ENCODE assay signal across 16 cellular contexts in genomic region chr17:2331303-2331702, GRCh38. TPM values are rescaled to one million over a fixed set of nuclear protein-coding genes. Genes with fewer than 3 reads are reported as not detected.
DNase-seq lines count a peak whose midpoint lies in the region; ATAC-seq, FAIRE-seq and TF ChIP-seq lines count a peak whose summit lies in the region.
"Had no signal": no experiment of that assay in that cellular context is flagged by ENCODE, and none has a peak within 500 bp of the region (broad histone marks: within the 10 kb centered on the region; RNA-seq: fewer than 3 reads in every experiment).

No MANE protein-coding gene starts in this region.

- TF ChIP-seq EP300 in HepG2 (IDR thresholded peaks at IDR 0.05; ENCODE audit: low read depth in 2 of 2, low read length in 2 of 2) = no peak
- no peak for TF ChIP-seq EP300 in HepG2 (CRISPR knock-in tag; IDR thresholded peaks at IDR 0.05; ENCODE audit: borderline replicate concordance)
- TF ChIP-seq EP300 in esophagus muscularis mucosa (IDR thresholded peaks at IDR 0.05) = no peak

- 100% methylated on average over 3 of the region's 3 CpGs for WGBS in HepG2 (ENCODE audit: low lambda C conversion rate)
- 65% methylated on average over 3 of the region's 3 CpGs for WGBS in right lobe of liver (ENCODE audit: insufficient coverage, low coverage, low lambda C conversion rate, missing lambda C conversion rate)
- 70% methylated on average over 3 of the region's 3 CpGs for WGBS in esophagus muscularis mucosa

- FAIRE-seq in HepG2 (lab: Jason Lieb, UNC) = no peak
- FAIRE-seq: D721Med, GM18507 had no signal

- CTCF ChIA-PET in HepG2 (lab: Yijun Ruan, JAX; ENCODE audit: low intra/inter-chr PET ratio, low total read pairs) = no interaction called here

- H2AFZ ChIP-seq in HepG2 (ENCODE audit: low read length) (no peak overlapping the region), Karpas-422 (ENCODE audit: low read length) (no peak overlapping the region)

- H3K4me3 ChIP-seq in HepG2 (replicated peaks in 1 of 3; ENCODE audit: insufficient read depth in 1 of 3, low read depth in 2 of 3, low read length in 3 of 3) (no peak overlapping the region), right lobe of liver (no peak overlapping the region), Karpas-422 (ENCODE audit: low read length) (no peak overlapping the region), brain microvascular endothelial cell (ENCODE audit: low read depth, low read length) (no peak overlapping the region), esophagus muscularis mucosa (no peak overlapping the region)

- intact Hi-C loops in HepG2 (cut with micrococcal nuclease; ENCODE audit: unreplicated experiment) = no loop called here
- intact Hi-C loops in right lobe of liver (cut with DNase I) = no loop called here
- intact Hi-C loops in esophagus muscularis mucosa (cut with DNase I) = no loop called here

- H3K79me2 ChIP-seq in HepG2 (ENCODE audit: insufficient read depth, low read length) (peaks cover 45% of the 10 kb centered on the region), Karpas-422 (ENCODE audit: low read length) (peaks cover 66% of the 10 kb centered on the region)

- no peak overlapping the region for H3K9ac ChIP-seq in HepG2 (ENCODE audit: insufficient read depth, low read depth, low read length)
- no peak overlapping the region for H3K9ac ChIP-seq in Karpas-422 (ENCODE audit: low read length)

- no peak overlapping the region for H3K27ac ChIP-seq in HepG2 (ENCODE audit: extremely low read length, insufficient read depth, low read length)
- no peak overlapping the region for H3K27ac ChIP-seq in right lobe of liver
- H3K27ac ChIP-seq in Karpas-422 (ENCODE audit: low read length) = no peak overlapping the region
- no peak overlapping the region for H3K27ac ChIP-seq in brain microvascular endothelial cell
- H3K27ac ChIP-seq in esophagus muscularis mucosa (replicated peaks in 1 of 4) = no peak overlapping the region

- in situ Hi-C loops in HepG2 (cut with HindIII; ENCODE audit: extremely low pct_ligation_motif_present, low pct_unique_long_range_greater_than_20kb) (no loop called here), brain microvascular endothelial cell (cut with HindIII; ENCODE audit: low pct_ligation_motif_present, low sequenced_read_pairs) (no loop called here)

- DNase-seq in HepG2 (ENCODE audit: low spot score) (no peak), right lobe of liver (no peak), Karpas-422 (peak; percentile 52), brain microvascular endothelial cell (no peak), iris pigment epithelial cell (ENCODE audit: low read depth) (peak; percentile 8), esophagus muscularis mucosa (ENCODE audit: extremely low spot score) (no peak), NCI-H2107 (lab: John Stamatoyannopoulos, UW) (no peak)
- no peak for DNase-seq in stimulated activated CD4-positive, alpha-beta T cell treated with anti-CD3 and anti-CD28 coated beads, Interleukin-4, amount 100 ng/mL, for 24 hours
- DNase-seq: CD8-positive, alpha-beta T cell; COR-L47; DMS153; GF-D8; GOT3; HCEC 1CT had no signal

- H3K36me3 ChIP-seq in HepG2 (replicated peaks in 1 of 2; ENCODE audit: control insufficient read depth in 1 of 2, insufficient read depth in 2 of 2, low read length in 2 of 2) (peaks cover 40 to 77% of the 10 kb centered on the region in 2 experiments), right lobe of liver (peaks cover 8 to 85% (median 35%) of the 10 kb centered on the region in 4 donors), Karpas-422 (ENCODE audit: insufficient read depth, low read length) (peaks cover 76% of the 10 kb centered on the region), brain microvascular endothelial cell (replicated peaks) (peaks cover 67% of the 10 kb centered on the region), esophagus muscularis mucosa (peaks cover 69 to 91% (median 89%) of the 10 kb centered on the region in 4 donors)

- POLR2A ChIA-PET in HepG2 (lab: Yijun Ruan, JAX) = interaction anchor here (0.5 kb wide), 1 partner anchor 561 kb away, joined by 3 read pairs; no protein-coding TSS in a partner anchor

- no peaks in the 10 kb centered on the region for H3K9me2 ChIP-seq in Karpas-422 (replicated peaks; ENCODE audit: insufficient read depth, low read length)

- no peak overlapping the region for H3K4me2 ChIP-seq in HepG2 (ENCODE audit: low read depth, low read length)
- H3K4me2 ChIP-seq in Karpas-422 (ENCODE audit: low read depth, low read length, poor library complexity, severe bottlenecking) = no peak overlapping the region

- no peaks in the 10 kb centered on the region; a peak in 1 of 5 replicates for H3K27me3 ChIP-seq in HepG2 (ENCODE audit: control insufficient read depth in 1 of 2, insufficient read depth in 2 of 2, low read length in 2 of 2)
- no peaks in the 10 kb centered on the region for H3K27me3 ChIP-seq in right lobe of liver
- H3K27me3 ChIP-seq in Karpas-422 (ENCODE audit: low read length) = no peaks in the 10 kb centered on the region
- no peaks in the 10 kb centered on the region for H3K27me3 ChIP-seq in brain microvascular endothelial cell (replicated peaks)
- H3K27me3 ChIP-seq in esophagus muscularis mucosa = no peaks in the 10 kb centered on the region

- H4K20me1 ChIP-seq in HepG2 (ENCODE audit: insufficient read depth, low read length) (no peaks in the 10 kb centered on the region; the same call in 1 of the 2 replicates), Karpas-422 (ENCODE audit: insufficient read depth, low read depth, low read length) (peaks cover 10% of the 10 kb centered on the region; the same call in 1 of the 2 replicates)

- TF ChIP-seq POLR2A in HepG2 (IDR thresholded peaks at IDR 0.05; ENCODE audit: insufficient read depth in 1 of 2, low read depth in 2 of 2, low read length in 2 of 2) (no peak), right lobe of liver (IDR thresholded peaks at IDR 0.05) (no peak), esophagus muscularis mucosa (IDR thresholded peaks at IDR 0.05; ENCODE audit: low read depth) (no peak)

- H3K9me3 ChIP-seq in HepG2 (ENCODE audit: low read length) (no peaks in the 10 kb centered on the region), right lobe of liver (no peaks in the 10 kb centered on the region), Karpas-422 (ENCODE audit: low read length) (no peaks in the 10 kb centered on the region), esophagus muscularis mucosa (no peaks in the 10 kb centered on the region)

- TF ChIP-seq RAD21 in HepG2 (CRISPR knock-in tag; IDR thresholded peaks at IDR 0.05) = no peak

- BruUV-seq in HepG2 (replicated peaks; lab: Mats Ljungman, UMichigan) = no TSS peak

- no peak for TF ChIP-seq CTCF in HepG2 (CRISPR knock-in tag; IDR thresholded peaks at IDR 0.05)
- no peak for TF ChIP-seq CTCF in right lobe of liver (IDR thresholded peaks at IDR 0.05)
- peak; percentile 7 for TF ChIP-seq CTCF in brain microvascular endothelial cell (IDR thresholded peaks at IDR 0.05; ENCODE audit: low read depth, low read length, missing control alignments)
- TF ChIP-seq CTCF in esophagus muscularis mucosa (IDR thresholded peaks at IDR 0.05) = no peak

- H3K4me1 ChIP-seq in HepG2 (ENCODE audit: insufficient read depth, low read length) = peaks cover 27% of the 10 kb centered on the region
- H3K4me1 ChIP-seq in right lobe of liver = peaks cover 0 to 10% (median 5%) of the 10 kb centered on the region in 4 donors
- peaks cover 16% of the 10 kb centered on the region for H3K4me1 ChIP-seq in Karpas-422 (ENCODE audit: low read length)
- peaks cover 13 to 20% (median 16%) of the 10 kb centered on the region in 4 donors for H3K4me1 ChIP-seq in esophagus muscularis mucosa

- ATAC-seq in HepG2 (no peak), right lobe of liver (no peak)
- ATAC-seq: CD8-positive, alpha-beta T cell had no signal

RNA-seq across cellular contexts. Expression of gene TSR1, which starts 5.0 kb away (rescaled TPM):
- 65.8 and 75.8 TPM in 2 replicates for total RNA-seq in HepG2 (2016; rRNA removed; fragmentation: Illumina TruSeq; extraction: Trizol)
- total RNA-seq in HepG2 (2016; cell fraction: cytosol; rRNA removed; fragmentation: Illumina TruSeq; extraction: Trizol; ENCODE audit: low read depth) = 6.6 and 6.8 TPM in 2 replicates
- 68.7 and 76.2 TPM in 2 replicates for total RNA-seq in HepG2 (2016; cell fraction: insoluble cytoplasmic fraction; rRNA removed; fragmentation: Illumina TruSeq; extraction: Trizol)
- 16.3 and 19.0 TPM in 2 replicates for total RNA-seq in HepG2 (2016; cell fraction: membrane; rRNA removed; fragmentation: Illumina TruSeq; extraction: Trizol)
- total RNA-seq in HepG2 (2016; cell fraction: nucleus; rRNA removed; fragmentation: Illumina TruSeq; extraction: Trizol) = 55.3 and 57.6 TPM in 2 replicates
- 7.1 and 7.2 TPM in 2 replicates for polyA plus RNA-seq in HepG2 (2011; rRNA removed)
- polyA plus RNA-seq in HepG2 (2011; cell fraction: cytosol; rRNA removed) = 4.8 and 5.9 TPM in 2 replicates
- polyA plus RNA-seq in HepG2 (2011; cell fraction: nucleus; rRNA removed) = 17.4 and 22.0 TPM in 2 replicates
- polyA plus RNA-seq in HepG2 (2012) = 22.0 and 25.7 TPM in 2 replicates
- 3.5 and 3.7 TPM in 2 replicates for polyA plus RNA-seq in HepG2 (2016; cell fraction: cytosol; fragmentation: Illumina TruSeq; extraction: Trizol; ENCODE audit: low read depth)
- 56.2 and 57.1 TPM in 2 replicates for polyA plus RNA-seq in HepG2 (2016; cell fraction: insoluble cytoplasmic fraction; fragmentation: Illumina TruSeq; extraction: Trizol; ENCODE audit: low read depth)
- polyA plus RNA-seq in HepG2 (2016; cell fraction: membrane; fragmentation: Illumina TruSeq; extraction: Trizol; ENCODE audit: low read depth) = 8.9 and 9.7 TPM in 2 replicates
- 56.6 and 58.6 TPM in 2 replicates for polyA plus RNA-seq in HepG2 (2016; cell fraction: nucleus; fragmentation: Illumina TruSeq; extraction: Trizol; ENCODE audit: insufficient read depth, low read depth)
- polyA minus RNA-seq in HepG2 (2011; rRNA and poly(A)+ RNA removed; ENCODE audit: low replicate concordance) = 18.4 and 38.7 TPM in 2 replicates
- 21.0 and 22.0 TPM in 2 replicates for polyA minus RNA-seq in HepG2 (2011; cell fraction: cytosol; rRNA and poly(A)+ RNA removed)
- polyA minus RNA-seq in HepG2 (2011; cell fraction: nucleus; rRNA and poly(A)+ RNA removed) = 43.1 and 48.6 TPM in 2 replicates
- total RNA-seq in right lobe of liver = 10 to 100 TPM in 5 of 6 experiments, 1 to 10 TPM in 1; 9.7 to 26.2 (median 13.1) TPM
- 42.1 and 65.2 TPM in 2 replicates for total RNA-seq in Karpas-422 (2014; rRNA removed; shearing (Covaris generic); ENCODE audit: low replicate concordance)
- total RNA-seq in esophagus muscularis mucosa = 10 to 100 TPM; 49.0 to 57.2 (median 55.1) TPM

RNA-seq across cellular contexts. Expression of gene SGSM2, which starts 6.0 kb away (rescaled TPM):
- total RNA-seq in HepG2 (2016; rRNA removed; fragmentation: Illumina TruSeq; extraction: Trizol) (11.3 and 30.4 TPM in 2 replicates), right lobe of liver (10 to 100 TPM in 4 of 6 experiments, 1 to 10 TPM in 2; 6.0 to 17.2 (median 13.2) TPM), esophagus muscularis mucosa (10 to 100 TPM; 32.0 to 72.2 (median 37.8) TPM)
- total RNA-seq in HepG2 (2016; cell fraction: cytosol; rRNA removed; fragmentation: Illumina TruSeq; extraction: Trizol; ENCODE audit: low read depth) = 7.6 and 9.3 TPM in 2 replicates
- 9.9 and 30.6 TPM in 2 replicates for total RNA-seq in HepG2 (2016; cell fraction: insoluble cytoplasmic fraction; rRNA removed; fragmentation: Illumina TruSeq; extraction: Trizol)
- 11.2 and 13.2 TPM in 2 replicates for total RNA-seq in HepG2 (2016; cell fraction: membrane; rRNA removed; fragmentation: Illumina TruSeq; extraction: Trizol)
- total RNA-seq in HepG2 (2016; cell fraction: nucleus; rRNA removed; fragmentation: Illumina TruSeq; extraction: Trizol) = 35.7 and 46.1 TPM in 2 replicates
- 51.3 and 65.4 TPM in 2 replicates for polyA plus RNA-seq in HepG2 (2011; rRNA removed)
- polyA plus RNA-seq in HepG2 (2011; cell fraction: cytosol; rRNA removed) = 21.2 and 36.3 TPM in 2 replicates
- polyA plus RNA-seq in HepG2 (2011; cell fraction: nucleus; rRNA removed) = 464 and 562 TPM in 2 replicates
- polyA plus RNA-seq in HepG2 (2012) = 23.3 and 40.7 TPM in 2 replicates
- 3.8 and 4.0 TPM in 2 replicates for polyA plus RNA-seq in HepG2 (2016; cell fraction: cytosol; fragmentation: Illumina TruSeq; extraction: Trizol; ENCODE audit: low read depth)
- 14.4 and 16.9 TPM in 2 replicates for polyA plus RNA-seq in HepG2 (2016; cell fraction: insoluble cytoplasmic fraction; fragmentation: Illumina TruSeq; extraction: Trizol; ENCODE audit: low read depth)
- 7.9 and 8.8 TPM in 2 replicates for polyA plus RNA-seq in HepG2 (2016; cell fraction: membrane; fragmentation: Illumina TruSeq; extraction: Trizol; ENCODE audit: low read depth)
- polyA plus RNA-seq in HepG2 (2016; cell fraction: nucleus; fragmentation: Illumina TruSeq; extraction: Trizol; ENCODE audit: insufficient read depth, low read depth) = 128 and 136 TPM in 2 replicates
- 30.6 and 64.0 TPM in 2 replicates for polyA minus RNA-seq in HepG2 (2011; rRNA and poly(A)+ RNA removed; ENCODE audit: low replicate concordance)
- polyA minus RNA-seq in HepG2 (2011; cell fraction: cytosol; rRNA and poly(A)+ RNA removed) = 15.6 and 19.8 TPM in 2 replicates
- polyA minus RNA-seq in HepG2 (2011; cell fraction: nucleus; rRNA and poly(A)+ RNA removed) = 41.3 and 46.7 TPM in 2 replicates
- total RNA-seq in Karpas-422 (2014; rRNA removed; shearing (Covaris generic); ENCODE audit: low replicate concordance) = 64.0 and 71.9 TPM in 2 replicates

RNA-seq across cellular contexts. Expression of gene SRR, which starts 27.6 kb away (rescaled TPM):
- total RNA-seq in HepG2 (2016; rRNA removed; fragmentation: Illumina TruSeq; extraction: Trizol) = 3.6 and 8.5 TPM in 2 replicates
- 1.7 and 4.0 TPM in 2 replicates for total RNA-seq in HepG2 (2016; cell fraction: cytosol; rRNA removed; fragmentation: Illumina TruSeq; extraction: Trizol; ENCODE audit: low read depth)
- 5.4 and 6.1 TPM in 2 replicates for total RNA-seq in HepG2 (2016; cell fraction: insoluble cytoplasmic fraction; rRNA removed; fragmentation: Illumina TruSeq; extraction: Trizol)
- 1.9 and 2.4 TPM in 2 replicates for total RNA-seq in HepG2 (2016; cell fraction: membrane; rRNA removed; fragmentation: Illumina TruSeq; extraction: Trizol)
- 2.2 and 2.6 TPM in 2 replicates for total RNA-seq in HepG2 (2016; cell fraction: nucleus; rRNA removed; fragmentation: Illumina TruSeq; extraction: Trizol)
- 6.3 and 7.8 TPM in 2 replicates for polyA plus RNA-seq in HepG2 (2011; rRNA removed)
- 4.6 and 6.7 TPM in 2 replicates for polyA plus RNA-seq in HepG2 (2011; cell fraction: cytosol; rRNA removed)
- 0.76 and 1.3 TPM in 2 replicates for polyA plus RNA-seq in HepG2 (2011; cell fraction: nucleus; rRNA removed)
- 6.7 and 10.7 TPM in 2 replicates for polyA plus RNA-seq in HepG2 (2012)
- polyA plus RNA-seq in HepG2 (2016; cell fraction: cytosol; fragmentation: Illumina TruSeq; extraction: Trizol; ENCODE audit: low read depth) = 1.5 and 2.2 TPM in 2 replicates
- polyA plus RNA-seq in HepG2 (2016; cell fraction: insoluble cytoplasmic fraction; fragmentation: Illumina TruSeq; extraction: Trizol; ENCODE audit: low read depth) = 5.5 and 6.6 TPM in 2 replicates
- polyA plus RNA-seq in HepG2 (2016; cell fraction: membrane; fragmentation: Illumina TruSeq; extraction: Trizol; ENCODE audit: low read depth) = 1.6 and 2.8 TPM in 2 replicates
- polyA plus RNA-seq in HepG2 (2016; cell fraction: nucleus; fragmentation: Illumina TruSeq; extraction: Trizol; ENCODE audit: insufficient read depth, low read depth) = 2.5 and 4.3 TPM in 2 replicates
- 3.6 and 8.4 TPM in 2 replicates for polyA minus RNA-seq in HepG2 (2011; rRNA and poly(A)+ RNA removed; ENCODE audit: low replicate concordance)
- polyA minus RNA-seq in HepG2 (2011; cell fraction: cytosol; rRNA and poly(A)+ RNA removed) = 4.0 and 4.8 TPM in 2 replicates
- polyA minus RNA-seq in HepG2 (2011; cell fraction: nucleus; rRNA and poly(A)+ RNA removed) = 2.6 and 2.7 TPM in 2 replicates
- total RNA-seq in right lobe of liver = 10 to 100 TPM in 1 of 6 experiments, 1 to 10 TPM in 5; 2.7 to 10.9 (median 5.9) TPM
- 5.6 and 13.3 TPM in 2 replicates for total RNA-seq in Karpas-422 (2014; rRNA removed; shearing (Covaris generic); ENCODE audit: low replicate concordance)
- total RNA-seq in esophagus muscularis mucosa = 10 to 100 TPM; 14.4 to 19.6 (median 15.5) TPM

RNA-seq across cellular contexts. Expression of gene SMG6, which starts 27.7 kb away (rescaled TPM):
- total RNA-seq in HepG2 (2016; rRNA removed; fragmentation: Illumina TruSeq; extraction: Trizol) (14.6 and 15.4 TPM in 2 replicates), right lobe of liver (10 to 100 TPM in 1 of 6 experiments, 1 to 10 TPM in 5; 7.4 to 10.4 (median 8.9) TPM), esophagus muscularis mucosa (10 to 100 TPM; 38.2 to 67.7 (median 47.7) TPM)
- total RNA-seq in HepG2 (2016; cell fraction: cytosol; rRNA removed; fragmentation: Illumina TruSeq; extraction: Trizol; ENCODE audit: low read depth) = 2.2 and 3.5 TPM in 2 replicates
- total RNA-seq in HepG2 (2016; cell fraction: insoluble cytoplasmic fraction; rRNA removed; fragmentation: Illumina TruSeq; extraction: Trizol) = 11.0 and 14.8 TPM in 2 replicates
- total RNA-seq in HepG2 (2016; cell fraction: membrane; rRNA removed; fragmentation: Illumina TruSeq; extraction: Trizol) = 6.6 and 7.0 TPM in 2 replicates
- 13.5 and 16.7 TPM in 2 replicates for total RNA-seq in HepG2 (2016; cell fraction: nucleus; rRNA removed; fragmentation: Illumina TruSeq; extraction: Trizol)
- polyA plus RNA-seq in HepG2 (2011; rRNA removed) = 4.6 and 5.8 TPM in 2 replicates
- polyA plus RNA-seq in HepG2 (2011; cell fraction: cytosol; rRNA removed) = 4.1 and 4.8 TPM in 2 replicates
- polyA plus RNA-seq in HepG2 (2011; cell fraction: nucleus; rRNA removed) = 16.8 and 17.7 TPM in 2 replicates
- 9.1 and 10.3 TPM in 2 replicates for polyA plus RNA-seq in HepG2 (2012)
- polyA plus RNA-seq in HepG2 (2016; cell fraction: cytosol; fragmentation: Illumina TruSeq; extraction: Trizol; ENCODE audit: low read depth) = 2.3 and 2.7 TPM in 2 replicates
- 14.7 and 21.4 TPM in 2 replicates for polyA plus RNA-seq in HepG2 (2016; cell fraction: insoluble cytoplasmic fraction; fragmentation: Illumina TruSeq; extraction: Trizol; ENCODE audit: low read depth)
- polyA plus RNA-seq in HepG2 (2016; cell fraction: membrane; fragmentation: Illumina TruSeq; extraction: Trizol; ENCODE audit: low read depth) = 6.2 and 6.9 TPM in 2 replicates
- polyA plus RNA-seq in HepG2 (2016; cell fraction: nucleus; fragmentation: Illumina TruSeq; extraction: Trizol; ENCODE audit: insufficient read depth, low read depth) = 18.3 and 27.9 TPM in 2 replicates
- polyA minus RNA-seq in HepG2 (2011; rRNA and poly(A)+ RNA removed; ENCODE audit: low replicate concordance) = 14.2 and 22.5 TPM in 2 replicates
- polyA minus RNA-seq in HepG2 (2011; cell fraction: cytosol; rRNA and poly(A)+ RNA removed) = 4.9 and 7.2 TPM in 2 replicates
- polyA minus RNA-seq in HepG2 (2011; cell fraction: nucleus; rRNA and poly(A)+ RNA removed) = 12.0 and 15.0 TPM in 2 replicates
- 10.2 and 12.0 TPM in 2 replicates for total RNA-seq in Karpas-422 (2014; rRNA removed; shearing (Covaris generic); ENCODE audit: low replicate concordance)

Comparison
In these comparisons a context has a peak if more than half of its experiments do, and no peak if none do; other contexts are left out.
1. DNase-seq: peak in Karpas-422 (single experiment) and iris pigment epithelial cell (single experiment); none in HepG2 (single experiment), right lobe of liver (0 of 3), brain microvascular endothelial cell (single experiment), stimulated activated CD4-positive, alpha-beta T cell treated with anti-CD3 and anti-CD28 coated beads, Interleukin-4, amount 100 ng/mL, for 24 hours (single experiment), esophagus muscularis mucosa (single experiment) and NCI-H2107 (single experiment).